In the genomic region with DNA sequence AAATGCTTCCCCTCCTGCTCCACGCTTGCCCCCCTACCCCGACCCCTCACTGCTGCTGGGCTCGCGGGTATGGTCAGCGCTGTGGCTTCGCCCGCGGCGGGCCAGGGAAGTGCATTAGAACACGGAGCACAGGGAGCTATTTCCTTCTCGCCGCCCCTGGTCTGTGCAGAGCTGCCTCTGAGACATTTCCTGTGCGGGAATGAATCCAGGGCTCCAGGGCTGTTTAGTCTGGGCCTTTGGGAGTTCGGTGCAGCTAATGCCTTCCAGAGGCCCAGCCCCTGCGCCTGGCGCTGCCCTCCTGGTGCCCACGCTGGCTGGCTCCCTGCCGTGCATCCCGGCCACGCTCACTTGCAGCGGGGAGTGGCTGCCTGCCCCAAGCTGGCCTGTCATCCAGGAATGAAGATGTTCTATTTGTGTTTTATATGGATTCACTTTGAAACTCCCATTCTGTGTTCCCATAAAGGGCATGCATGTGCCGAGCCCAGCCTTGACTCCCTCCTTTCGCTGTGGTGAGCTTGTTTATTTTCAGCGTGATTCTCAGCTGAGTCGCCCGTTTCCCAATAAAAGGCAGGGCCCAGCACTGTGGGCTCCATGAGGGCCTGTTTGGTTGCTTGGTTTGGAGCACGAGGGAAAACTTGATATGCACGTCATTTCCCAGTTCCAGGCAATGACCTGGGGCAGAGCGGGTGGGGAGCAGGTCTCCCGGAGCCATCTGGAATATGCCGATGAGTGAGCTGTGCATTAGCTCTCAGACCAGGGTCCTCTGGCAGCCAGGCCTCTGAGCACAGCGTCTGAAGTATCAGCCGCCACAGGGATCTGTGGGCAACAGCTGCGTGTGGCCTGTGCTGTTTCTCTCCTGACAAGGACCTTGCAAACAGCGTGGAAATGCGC, we compare ENCODE assay signal across 11 cellular contexts. TPM values are rescaled to one million over a fixed set of nuclear protein-coding genes. Genes with fewer than 3 reads are reported as not detected.
A peak's percentile ranks its signal among the peaks of the same experiment; 100 is the strongest.
DNase-seq lines count a peak whose midpoint lies in the region; ATAC-seq and TF ChIP-seq lines count a peak whose summit lies in the region.
"Had no signal": no experiment of that assay in that cellular context is flagged by ENCODE, and none has a peak within 500 bp of the region (broad histone marks: within the 10 kb centered on the region; RNA-seq: fewer than 3 reads in every experiment).

No MANE protein-coding gene starts in this region.

- no peak overlapping the region for H4K5ac ChIP-seq in H9 (ENCODE audit: insufficient read length, low read depth, low read length)

- H3K27ac ChIP-seq in H9 (ENCODE audit: insufficient read length, low read depth, low read length) (no peak overlapping the region), body of pancreas (peak overlapping the region in 2 of 4 donors; percentile 19 to 50)
- H3K27ac ChIP-seq: PC-9 had no signal

- H3K4me1 ChIP-seq in H9 (ENCODE audit: insufficient read depth, low read length) = no peaks in the 10 kb centered on the region; the same call in 1 of the 2 replicates
- no peaks in the 10 kb centered on the region for H3K4me1 ChIP-seq in body of pancreas

- H3K36me3 ChIP-seq in body of pancreas (replicated peaks in 1 of 2; ENCODE audit: insufficient read depth in 1 of 2, low read depth in 2 of 2) = no peaks in the 10 kb centered on the region

- H3K79me2 ChIP-seq in H9 (ENCODE audit: insufficient read depth, low read length) = no peaks in the 10 kb centered on the region

- no peak overlapping the region for H2AFZ ChIP-seq in H9 (ENCODE audit: low read length)
- H2AFZ ChIP-seq: PC-9 had no signal

- intact Hi-C loops in body of pancreas (cut with DNase I) = no loop called here

- TF ChIP-seq CTCF in H9 (conservative IDR thresholded peaks at IDR 0.05) (no peak), body of pancreas (IDR thresholded peaks at IDR 0.05) (no peak)

- ATAC-seq in body of pancreas (peak; percentile 54), HG02798 (IDR thresholded peaks at IDR 0.05; ENCODE audit: poor library complexity, unreplicated experiment) (no peak)
- no peak for ATAC-seq in stimulated activated naive CD8-positive, alpha-beta T cell treated with anti-CD3 and anti-CD28 coated beads, Interleukin-15, Interleukin-2, amounts not matched to agents 100 U/mL and 50 U/mL, for 24 hours

- no peak overlapping the region for H2BK120ac ChIP-seq in H9 (ENCODE audit: low read depth, low read length, poor library complexity, severe bottlenecking)

- DNase-seq in H9 = no peak
- peak in 2 of 4 donors; percentile 22 to 39 for DNase-seq in body of pancreas
- peak; percentile 83 for DNase-seq in hepatic stellate cell (ENCODE audit: low spot score)
- peak; percentile 98 for DNase-seq in stromal cell of bone marrow (ENCODE audit: low read depth)
- DNase-seq in stimulated activated naive CD8-positive, alpha-beta T cell treated with anti-CD3 and anti-CD28 coated beads, Interleukin-15, Interleukin-2, amounts not matched to agents 100 U/mL and 50 U/mL, for 24 hours = no peak
- no peak for DNase-seq in activated T-cell treated with anti-CD3 and anti-CD28 coated beads, Interleukin-2, amount 50 U/mL, for 48 hours
- no peak for DNase-seq in activated CD4-positive, alpha-beta T cell treated with anti-CD3 and anti-CD28 coated beads for 48 hours
- DNase-seq: PC-9 had no signal

- no peak overlapping the region for H3K4me2 ChIP-seq in H9 (ENCODE audit: insufficient read depth, insufficient read length, low read length)
- H3K4me2 ChIP-seq: PC-9 had no signal

- H2BK20ac ChIP-seq in H9 (ENCODE audit: low read depth, low read length, poor library complexity, severe bottlenecking) = no peak overlapping the region

- H3K36me3 Mint-ChIP-seq in H9 (ENCODE audit: insufficient read depth in 1 of 3, low read depth in 3 of 3) = peaks cover 2 to 4% (median 2%) of the 10 kb centered on the region in 3 experiments; a peak in 3 of 7 replicates

- H3T11ph ChIP-seq in H9 (ENCODE audit: low read length) = no peak overlapping the region

- no peak overlapping the region for H3K4me3 ChIP-seq in body of pancreas
- H3K4me3 ChIP-seq: PC-9 had no signal

- peaks cover 22% of the 10 kb centered on the region in 2 experiments for H3K4me1 Mint-ChIP-seq in H9

- no peaks in the 10 kb centered on the region for H3K79me1 ChIP-seq in H9 (ENCODE audit: insufficient read depth, low read depth, low read length, poor library complexity, severe bottlenecking)

- no peak overlapping the region for H4K91ac ChIP-seq in H9 (ENCODE audit: insufficient read length, low read depth, low read length)

- H3K9me3 ChIP-seq in H9 (ENCODE audit: control insufficient read depth, low read depth, low read length) (no peaks in the 10 kb centered on the region), body of pancreas (no peaks in the 10 kb centered on the region)

- H3K27me3 ChIP-seq in H9 (ENCODE audit: insufficient read depth, low read length) = no peaks in the 10 kb centered on the region
- no peaks in the 10 kb centered on the region for H3K27me3 ChIP-seq in body of pancreas

- H2BK15ac ChIP-seq in H9 (ENCODE audit: low read depth, low read length) = no peak overlapping the region

- H2BK5ac ChIP-seq in H9 (ENCODE audit: insufficient read length, low read length) = no peak overlapping the region

- H3K23ac ChIP-seq in H9 (ENCODE audit: insufficient read length, low read depth, low read length) = no peak overlapping the region

- no peak overlapping the region for H3K56ac ChIP-seq in H9 (ENCODE audit: insufficient read length, low read depth, low read length)

- peaks cover 7 to 8% of the 10 kb centered on the region in 2 experiments; a peak in 4 of 5 replicates for H3K9me3 Mint-ChIP-seq in H9

- H3K23me2 ChIP-seq in H9 (ENCODE audit: insufficient read length, low read depth, low read length, poor library complexity, severe bottlenecking) = no peaks in the 10 kb centered on the region

- H2AK5ac ChIP-seq in H9 (ENCODE audit: insufficient read length, low read length) = no peak overlapping the region

- H3K4ac ChIP-seq in H9 (ENCODE audit: low read depth, low read length) = no peak overlapping the region

- no peak for TF ChIP-seq POLR2A in body of pancreas (IDR thresholded peaks at IDR 0.05)

- H3K9ac ChIP-seq in H9 (ENCODE audit: extremely low read depth, insufficient read length, low read length) = no peak overlapping the region

- H3K27me3 Mint-ChIP-seq in H9 (ENCODE audit: low read depth) = no peaks in the 10 kb centered on the region; the same call in 1 of the 2 replicates
- H3K27me3 Mint-ChIP-seq: activated naive CD8-positive, alpha-beta T cell had no signal

- H4K8ac ChIP-seq in H9 (replicated peaks; ENCODE audit: insufficient read length, low read depth, low read length) = no peak overlapping the region

- peak overlapping the region; percentile 33; the same call in 1 of the 2 replicates for H3K14ac ChIP-seq in H9 (ENCODE audit: insufficient read depth, low read length)

- H4K20me1 ChIP-seq in H9 (ENCODE audit: control insufficient read depth, insufficient read depth, insufficient read length) = no peaks in the 10 kb centered on the region

- peak overlapping the region; percentile 44 for H3K18ac ChIP-seq in H9 (ENCODE audit: insufficient read length, low read depth, low read length)

- no peak overlapping the region for H3K4me3 Mint-ChIP-seq in H9
- H3K4me3 Mint-ChIP-seq: activated naive CD8-positive, alpha-beta T cell had no signal

- H3K27ac Mint-ChIP-seq in H9 = no peak overlapping the region; a peak in 2 of 7 replicates
- H3K27ac Mint-ChIP-seq: activated naive CD8-positive, alpha-beta T cell; progenitor cell of endocrine pancreas had no signal

- WGBS in H9 (ENCODE audit: extremely low coverage, insufficient read length, low lambda C conversion rate) = no CpG with 5 or more reads among the region's 36 CpGs
- WGBS in body of pancreas, 2 donors = 63 to 65% methylated on average over 24 to 36 of the region's 36 CpGs

- no peak overlapping the region for H2BK12ac ChIP-seq in H9 (ENCODE audit: insufficient read length, low read depth, low read length)

RNA-seq across cellular contexts. Expression of a gene that starts 42.7 kb away (rescaled TPM):
- total RNA-seq in H9 (2021) (0.46 TPM in 2 replicates), body of pancreas (1 to 10 TPM; 1.3 to 5.6 TPM)

Comparison
In these comparisons a context has a peak if more than half of its experiments do, and no peak if none do; other contexts are left out.
1. DNase-seq: peak in hepatic stellate cell (single experiment) and stromal cell of bone marrow (single experiment); none in H9 (single experiment), stimulated activated naive CD8-positive, alpha-beta T cell treated with anti-CD3 and anti-CD28 coated beads, Interleukin-15, Interleukin-2, amounts not matched to agents 100 U/mL and 50 U/mL, for 24 hours (single experiment), activated T-cell treated with anti-CD3 and anti-CD28 coated beads, Interleukin-2, amount 50 U/mL, for 48 hours (0 of 2) and activated CD4-positive, alpha-beta T cell treated with anti-CD3 and anti-CD28 coated beads for 48 hours (single experiment).